17 cellular contexts compared by ENCODE assay signal in the genomic region with DNA sequence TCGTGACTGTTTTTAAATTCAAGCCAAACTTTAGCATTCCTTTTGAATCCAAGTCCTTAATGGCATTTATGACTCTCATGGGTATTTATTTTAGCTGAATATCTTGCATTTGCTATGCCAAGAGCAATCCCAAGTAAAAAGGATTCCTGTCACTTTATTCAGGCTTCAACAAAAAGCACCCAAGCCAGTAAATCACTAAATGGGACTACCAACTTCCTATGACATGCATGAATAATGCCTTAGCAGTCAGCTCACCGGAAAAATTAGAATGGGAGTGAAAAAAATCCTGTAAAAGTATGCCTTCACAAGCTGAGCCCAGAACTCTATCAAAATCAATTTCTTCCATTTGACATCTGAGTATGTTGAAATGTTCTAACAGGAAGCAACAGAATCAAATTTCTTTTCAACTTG.
A peak's percentile ranks its signal among the peaks of the same experiment; 100 is the strongest.
DNase-seq lines count a peak whose midpoint lies in the region; ATAC-seq and TF ChIP-seq lines count a peak whose summit lies in the region.
"Had no signal": no experiment of that assay in that cellular context is flagged by ENCODE, and none has a peak within 500 bp of the region (broad histone marks: within the 10 kb centered on the region; RNA-seq: fewer than 3 reads in every experiment).

No MANE protein-coding gene starts in this region.

- CTCF ChIA-PET in PC-3 (lab: Charles Lee), result no interaction called here

- no peak for TF ChIP-seq CTCF in PC-3 (conservative IDR thresholded peaks at IDR 0.05; ENCODE audit: low read depth, low read length)

- H2AFZ ChIP-seq in PC-3 (ENCODE audit: low read length), result 0 out of 2 replicates have a peak overlapping the region, but pooled peaks have one; percentile 4

- ATAC-seq in PC-3 (peak; percentile 80), HG03457 (IDR thresholded peaks at IDR 0.05; ENCODE audit: unreplicated experiment) (no peak)
- ATAC-seq: right cardiac atrium had no signal

- intact Hi-C loops in PC-3 (cut with micrococcal nuclease), result no loop called here

- POLR2A ChIA-PET in PC-3 (lab: Charles Lee; ENCODE audit: unreplicated experiment), result no interaction called here

- H3K9me3 ChIP-seq in PC-3 (ENCODE audit: low read length), result no peaks in the 10 kb centered on the region
- H3K9me3 ChIP-seq: Caco-2, colonic mucosa, testis had no signal

- no peak overlapping the region for H3K4me3 ChIP-seq in PC-3 (ENCODE audit: low read length)
- H3K4me3 ChIP-seq: colonic mucosa, lung, testis had no signal

- no peaks in the 10 kb centered on the region for H3K9me2 ChIP-seq in PC-3 (replicated peaks; ENCODE audit: low read length)

- no peaks in the 10 kb centered on the region for H3K79me2 ChIP-seq in PC-3 (ENCODE audit: low read length)

- H3K9ac ChIP-seq in PC-3 (ENCODE audit: low read length), result no peak overlapping the region

- peak; percentile 92 for DNase-seq in DMS114 treated with DMSO at 0.1 percent for 48 hours (lab: John Stamatoyannopoulos, UW; ENCODE audit: unreplicated experiment)
- DNase-seq in PC-3, result peak; percentile 30
- peak; percentile 16 for DNase-seq in fibroblast of peridontal ligament (ENCODE audit: extremely low read depth)
- peak; percentile 2 for DNase-seq in retina
- DNase-seq in T-helper 1 cell, result no peak
- no peak for DNase-seq in activated T-cell treated with anti-CD3 and anti-CD28 coated beads, Interleukin-2, amount 50 U/mL, for 48 hours
- DNase-seq: activated CD4-positive, alpha-beta T cell treated with anti-CD3 and anti-CD28 coated beads for 4 hours; activated naive CD8-positive, alpha-beta T cell treated with anti-CD3 and anti-CD28 coated beads for 36 hours; AML-193; Caco-2; colonic mucosa; NCI-H1436; NCI-H526 treated with DMSO at 0.1 percent for 48 hours; right cardiac atrium; testis had no signal

- no TSS peak for BruUV-seq in PC-3 (replicated peaks; lab: Mats Ljungman, UMichigan)

- no peak overlapping the region for H3K27ac ChIP-seq in PC-3 (ENCODE audit: low read length)
- H3K27ac ChIP-seq: colonic mucosa, testis had no signal

- peaks cover 4% of the 10 kb centered on the region for H3K4me1 ChIP-seq in PC-3 (ENCODE audit: insufficient read depth, low read length)
- H3K4me1 ChIP-seq: Caco-2, colonic mucosa, testis had no signal

- H3K27me3 ChIP-seq in PC-3 (ENCODE audit: low read length), result no peaks in the 10 kb centered on the region; the same call in 1 of the 2 replicates
- H3K27me3 ChIP-seq: colonic mucosa, testis had no signal

- H4K20me1 ChIP-seq in PC-3 (ENCODE audit: low read length), result no peaks in the 10 kb centered on the region

- no peaks in the 10 kb centered on the region for H3K36me3 ChIP-seq in PC-3 (ENCODE audit: low read depth, low read length)
- H3K36me3 ChIP-seq: colonic mucosa had no signal

- H3F3A ChIP-seq in PC-3 (ENCODE audit: low read length, unreplicated experiment), result no peaks in the 10 kb centered on the region

- no peak overlapping the region for H3K4me2 ChIP-seq in PC-3 (ENCODE audit: low read length)

Comparison
In these comparisons a context has a peak if more than half of its experiments do, and no peak if none do; other contexts are left out.
1. DNase-seq: peak in DMS114 treated with DMSO at 0.1 percent for 48 hours (single experiment), PC-3 (single experiment), fibroblast of peridontal ligament (single experiment) and retina (single experiment); none in T-helper 1 cell (0 of 5) and activated T-cell treated with anti-CD3 and anti-CD28 coated beads, Interleukin-2, amount 50 U/mL, for 48 hours (0 of 2).